Comparison of ENCODE assay signal across 2 cellular contexts in genomic region chr10:120825878-120826383, GRCh38.
TF ChIP-seq lines count a peak whose summit lies in the region.

No MANE protein-coding gene starts in this region.

TF ChIP-seq in IMR-90, 13 proteins besides CTCF, POLR2A, EP300 and RAD21:
- TF ChIP-seq MAFK (IDR thresholded peaks at IDR 0.05; ENCODE audit: low read depth, low read length) (peak; percentile 72), NFE2L2 (IDR thresholded peaks at IDR 0.05; ENCODE audit: low read depth, low read length) (no peak), USF2 (IDR thresholded peaks at IDR 0.05; ENCODE audit: low read depth, low read length) (no peak)

TF ChIP-seq in K562, 482 proteins besides CTCF, POLR2A, EP300 and RAD21:
- TF ChIP-seq ZNF316 (IDR thresholded peaks at IDR 0.05), result peak; percentile 27; the same call in 1 of the 2 replicates
- no peak for TF ChIP-seq ZBTB5 (IDR thresholded peaks at IDR 0.05)
- no peak for TF ChIP-seq SFPQ (IDR thresholded peaks at IDR 0.05; ENCODE audit: low read depth, low read length)
- no peak for TF ChIP-seq MAFK (IDR thresholded peaks at IDR 0.05; ENCODE audit: low read length)
- TF ChIP-seq MLX (CRISPR knock-in tag; conservative IDR thresholded peaks at IDR 0.05), result no peak
- no peak for TF ChIP-seq NFE2 (IDR thresholded peaks at IDR 0.05; ENCODE audit: low read depth)
- no peak for TF ChIP-seq POLR3A (IDR thresholded peaks at IDR 0.05; ENCODE audit: borderline replicate concordance, extremely low read depth, insufficient read depth, insufficient read length)
- no peak for TF ChIP-seq ETV5 (CRISPR knock-in tag; IDR thresholded peaks at IDR 0.05; ENCODE audit: low read depth)
